ENCODE assay signal across 11 cellular contexts in genomic region chr5:126525630-126526245, GRCh38.
A peak's percentile ranks its signal among the peaks of the same experiment; 100 is the strongest.
DNase-seq lines count a peak whose midpoint lies in the region; ATAC-seq lines count a peak whose summit lies in the region.
"Had no signal": no experiment of that assay in that cellular context is flagged by ENCODE, and none has a peak within 500 bp of the region (broad histone marks: within the 10 kb centered on the region; RNA-seq: fewer than 3 reads in every experiment).

No MANE protein-coding gene starts in this region.

- no peaks in the 10 kb centered on the region for H3K79me2 ChIP-seq in ACC112 (ENCODE audit: control insufficient read depth, insufficient read depth, low read length, unreplicated experiment)

- no peaks in the 10 kb centered on the region for H3K36me3 ChIP-seq in ACC112 (ENCODE audit: insufficient read depth, low read length)
- H3K36me3 ChIP-seq: neutrophil had no signal

- peaks cover 14% of the 10 kb centered on the region for H3K4me1 ChIP-seq in ACC112 (ENCODE audit: control insufficient read depth, insufficient read depth, low read length, unreplicated experiment)
- H3K4me1 ChIP-seq: A549 had no signal

- ATAC-seq in HG02571 (IDR thresholded peaks at IDR 0.05; ENCODE audit: unreplicated experiment): no peak

- DNase-seq in RKO (ENCODE audit: low spot score) (peak; percentile 31), fibroblast of gingiva (ENCODE audit: low read depth) (peak; percentile 46), midbrain (lab: John Stamatoyannopoulos, UW) (peak; percentile 42), NCI-H524 (lab: John Stamatoyannopoulos, UW) (no peak), NCI-H1417 treated with DMSO at 0.1 percent for 48 hours (lab: John Stamatoyannopoulos, UW) (no peak), superior temporal gyrus (ENCODE audit: extremely low spot score) (no peak)
- DNase-seq: activated CD8-positive, alpha-beta memory T cell treated with anti-CD3 and anti-CD28 coated beads, Interleukin-2, amount 50 U/mL, for 4 hours had no signal

- H3K27me3 ChIP-seq in ACC112 (ENCODE audit: insufficient read depth, low read length): no peaks in the 10 kb centered on the region
- H3K27me3 ChIP-seq: neutrophil had no signal

- H2AFZ ChIP-seq in ACC112 (ENCODE audit: low read length, unreplicated experiment): peak overlapping the region; percentile 7

- H3K27ac ChIP-seq in ACC112 (ENCODE audit: low read depth, low read length): 0 out of 2 replicates have a peak overlapping the region, but pooled peaks have one; percentile 19
- H3K27ac ChIP-seq: A549, neutrophil had no signal

- no peak overlapping the region for H3K4me3 ChIP-seq in ACC112 (ENCODE audit: low read depth, low read length)
- H3K4me3 ChIP-seq: A549 had no signal

Comparison
In these comparisons a context has a peak if more than half of its experiments do, and no peak if none do; other contexts are left out.
1. DNase-seq: peak in RKO (single experiment), fibroblast of gingiva (single experiment) and midbrain (single experiment); none in NCI-H524 (0 of 2), NCI-H1417 treated with DMSO at 0.1 percent for 48 hours (single experiment) and superior temporal gyrus (single experiment).